12 cellular contexts compared by ENCODE assay signal in the genomic region with DNA sequence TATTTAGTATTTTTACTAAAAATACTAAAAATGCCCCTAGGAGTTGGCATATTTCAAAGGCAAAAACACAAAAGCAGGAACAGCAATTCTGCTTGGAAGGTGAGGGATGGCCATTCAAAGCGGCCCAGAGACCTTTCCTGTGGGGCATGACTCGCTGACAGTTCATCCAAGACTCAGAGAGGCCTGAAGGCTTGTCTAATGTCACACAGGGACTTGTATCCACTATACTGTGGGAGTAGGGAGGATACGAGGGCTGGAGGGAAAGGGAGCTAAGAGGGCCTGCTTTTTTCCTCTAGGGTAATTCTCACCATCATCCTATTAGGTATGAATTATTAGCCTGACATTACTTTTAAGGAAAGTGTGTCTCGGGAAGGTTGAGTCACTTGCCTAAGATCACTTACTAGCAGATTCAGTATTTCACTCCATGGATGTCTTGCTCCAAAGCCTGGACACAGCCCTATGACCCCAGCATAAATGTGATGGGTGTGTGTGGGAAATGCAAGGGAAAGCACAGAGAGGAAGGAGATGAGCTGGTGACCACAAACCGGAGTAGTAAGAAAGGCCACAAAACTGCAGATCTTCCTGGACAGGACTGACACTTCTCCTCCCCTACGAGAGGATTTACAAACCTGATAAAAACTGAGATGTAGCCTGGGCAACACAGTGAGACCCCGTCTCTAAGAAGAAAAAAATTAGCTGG. TPM values are rescaled to one million over a fixed set of nuclear protein-coding genes. Genes with fewer than 3 reads are reported as not detected.
DNase-seq lines count a peak whose midpoint lies in the region; ATAC-seq lines count a peak whose summit lies in the region.
"Had no signal": no experiment of that assay in that cellular context is flagged by ENCODE, and none has a peak within 500 bp of the region (broad histone marks: within the 10 kb centered on the region; RNA-seq: fewer than 3 reads in every experiment).

No MANE protein-coding gene starts in this region.

- no peaks in the 10 kb centered on the region for H3K9me3 Mint-ChIP-seq in activated naive CD4-positive, alpha-beta T cell treated with anti-CD3 and anti-CD28 coated beads, Interleukin-2, amount 50 U/mL, for 72 hours
- no peaks in the 10 kb centered on the region for H3K9me3 Mint-ChIP-seq in effector memory CD8-positive, alpha-beta T cell

- peak overlapping the region in 1 of 2 donors; percentile 40 for H3K4me3 Mint-ChIP-seq in effector memory CD8-positive, alpha-beta T cell
- H3K4me3 Mint-ChIP-seq: B cell had no signal

- 0 out of 2 replicates have a peak overlapping the region, but pooled peaks have one; percentile 16 for H3K27ac ChIP-seq in SJSA1
- H3K27ac ChIP-seq: VCaP had no signal

- peaks cover 12 to 16% of the 10 kb centered on the region in 2 donors for H3K36me3 Mint-ChIP-seq in activated naive CD4-positive, alpha-beta T cell treated with anti-CD3 and anti-CD28 coated beads, Interleukin-2, amount 50 U/mL, for 72 hours
- peaks cover 4% of the 10 kb centered on the region for H3K36me3 Mint-ChIP-seq in effector memory CD8-positive, alpha-beta T cell (ENCODE audit: insufficient read depth)

- H3K4me3 ChIP-seq in SJSA1 = no peak overlapping the region

- H3K9me3 ChIP-seq in SJSA1 (replicated peaks) = no peaks in the 10 kb centered on the region

- no peaks in the 10 kb centered on the region for H3K27me3 Mint-ChIP-seq in effector memory CD8-positive, alpha-beta T cell
- H3K27me3 Mint-ChIP-seq: B cell had no signal

- peaks cover 20% of the 10 kb centered on the region; the same call in 1 of the 2 replicates for H3K4me1 ChIP-seq in SJSA1 (replicated peaks)

- peak overlapping the region; percentile 6 to 86 for H3K27ac Mint-ChIP-seq in activated naive CD4-positive, alpha-beta T cell treated with anti-CD3 and anti-CD28 coated beads, Interleukin-2, amount 50 U/mL, for 72 hours
- peak overlapping the region; percentile 38 to 73 for H3K27ac Mint-ChIP-seq in effector memory CD8-positive, alpha-beta T cell
- H3K27ac Mint-ChIP-seq: B cell had no signal

- no peak for DNase-seq in activated naive CD4-positive, alpha-beta T cell treated with anti-CD3 and anti-CD28 coated beads, Interleukin-2, amount 50 U/mL, for 72 hours (ENCODE audit: low spot score in 2 of 2)
- no peak for DNase-seq in activated naive CD4-positive, alpha-beta T cell treated with anti-CD3 and anti-CD28 coated beads, Interleukin-2, amount 50 U/mL, for 16 hours
- peak in 1 of 2 experiments; percentile 12 for DNase-seq in SJSA1 (ENCODE audit: low read depth in 1 of 2, low spot score in 2 of 2)
- no peak for DNase-seq in effector memory CD8-positive, alpha-beta T cell
- peak; percentile 65 for DNase-seq in stromal cell of bone marrow (ENCODE audit: low read depth)
- no peak for DNase-seq in SW 1271 (lab: John Stamatoyannopoulos, UW)
- no peak for DNase-seq in NCI-H526 (lab: John Stamatoyannopoulos, UW)
- DNase-seq: activated naive CD4-positive, alpha-beta T cell; NCI-H146 had no signal

- peak; percentile 29 to 74 for ATAC-seq in activated naive CD4-positive, alpha-beta T cell treated with anti-CD3 and anti-CD28 coated beads, Interleukin-2, amount 50 U/mL, for 72 hours
- peak; percentile 52 for ATAC-seq in effector memory CD8-positive, alpha-beta T cell (replicated peaks)
- ATAC-seq in HG03175 (IDR thresholded peaks at IDR 0.05; ENCODE audit: unreplicated experiment) = no peak

- no peaks in the 10 kb centered on the region for H3K27me3 ChIP-seq in SJSA1 (replicated peaks)

- H3K4me1 Mint-ChIP-seq in effector memory CD8-positive, alpha-beta T cell (ENCODE audit: low read depth in 2 of 2) = peaks cover 20 to 26% of the 10 kb centered on the region in 2 donors

- no peaks in the 10 kb centered on the region for H3K36me3 ChIP-seq in SJSA1

RNA-seq across cellular contexts. Expression of gene UCP3, which starts 16.7 kb away (rescaled TPM):
- total RNA-seq in activated naive CD4-positive, alpha-beta T cell treated with anti-CD3 and anti-CD28 coated beads, Interleukin-2, amount 50 U/mL, for 72 hours = 1 to 10 TPM; 1.5 to 2.7 TPM
- 0.08 TPM in 1 of 2 replicates, not detected in the other for total RNA-seq in SJSA1 (2014; rRNA removed; shearing (Covaris generic))

RNA-seq across cellular contexts. Expression of gene UCP2, which starts 43.0 kb away (rescaled TPM):
- 100 to 1,000 TPM; 271 to 326 TPM for total RNA-seq in activated naive CD4-positive, alpha-beta T cell treated with anti-CD3 and anti-CD28 coated beads, Interleukin-2, amount 50 U/mL, for 72 hours
- 1.0 and 2.0 TPM in 2 replicates for total RNA-seq in SJSA1 (2014; rRNA removed; shearing (Covaris generic))

Comparison
In these comparisons a context has a peak if more than half of its experiments do, and no peak if none do; other contexts are left out.
1. RNA of gene UCP2, which starts 43.0 kb away (total RNA-seq): 271 to 326 TPM in activated naive CD4-positive, alpha-beta T cell treated with anti-CD3 and anti-CD28 coated beads, Interleukin-2, amount 50 U/mL, for 72 hours; 1.0 to 2.0 TPM in SJSA1; every median in the first group is over 10 times any median in the second.